In genomic region chr18:59070181-59070912, GRCh38 we compare ENCODE assay signal across 8 cellular contexts.
DNase-seq lines count a peak whose midpoint lies in the region; ATAC-seq and TF ChIP-seq lines count a peak whose summit lies in the region.

No MANE protein-coding gene starts in this region.

- DNase-seq in AML-193 (lab: John Stamatoyannopoulos, UW) (peak; percentile 36 to 42), GM19238 (ENCODE audit: insufficient read length, low spot score) (peak; percentile 57), HK-2 (ENCODE audit: unreplicated experiment) (peak; percentile 75), esophagus muscularis mucosa (ENCODE audit: extremely low spot score) (peak; percentile 94)
- peak; percentile 90 for DNase-seq in activated CD8-positive, alpha-beta memory T cell treated with anti-CD3 and anti-CD28 coated beads, Interleukin-2, amount 50 U/mL, for 48 hours
- peak; percentile 35 to 75 (median 65) for DNase-seq in naive thymus-derived CD4-positive, alpha-beta T cell
- DNase-seq in stimulated activated CD8-positive, alpha-beta memory T cell treated with anti-CD3 and anti-CD28 coated beads, Interleukin-7, amount 100 ng/mL, for 48 hours (ENCODE audit: extremely low read depth in 1 of 2, low read depth in 1 of 2) = peak; percentile 54 to 73

- H2AFZ ChIP-seq in OCI-LY3 (ENCODE audit: low read depth, low read length) = peak overlapping the region; percentile 78

- 51% methylated on average over 11 of the region's 19 CpGs for WGBS in esophagus muscularis mucosa

- H3K9me3 Mint-ChIP-seq in naive thymus-derived CD4-positive, alpha-beta T cell = no peaks in the 10 kb centered on the region

- H3K9ac ChIP-seq in OCI-LY3 (ENCODE audit: low read length) = peak overlapping the region; percentile 25; the same call in 1 of the 2 replicates

- H3K27ac ChIP-seq in OCI-LY3 (ENCODE audit: low read length) (peak overlapping the region; percentile 20; the same call in 1 of the 2 replicates), esophagus muscularis mucosa (replicated peaks in 1 of 4) (no peak overlapping the region)
- no peak overlapping the region for H3K27ac ChIP-seq in naive thymus-derived CD4-positive, alpha-beta T cell (ENCODE audit: low read depth, low read length)

- H3K36me3 Mint-ChIP-seq in naive thymus-derived CD4-positive, alpha-beta T cell = no peaks in the 10 kb centered on the region

- TF ChIP-seq EP300 in esophagus muscularis mucosa (IDR thresholded peaks at IDR 0.05) = no peak

- H3K27me3 ChIP-seq in OCI-LY3 (ENCODE audit: low read depth, low read length) (no peaks in the 10 kb centered on the region), esophagus muscularis mucosa (no peaks in the 10 kb centered on the region)
- H3K27me3 ChIP-seq in naive thymus-derived CD4-positive, alpha-beta T cell (ENCODE audit: control insufficient read depth in 2 of 2, insufficient read depth in 2 of 2, low read length in 2 of 2) = no peaks in the 10 kb centered on the region

- H3K27ac Mint-ChIP-seq in naive thymus-derived CD4-positive, alpha-beta T cell = no peak overlapping the region

- no peaks in the 10 kb centered on the region for H3K4me1 Mint-ChIP-seq in naive thymus-derived CD4-positive, alpha-beta T cell

- POLR2A ChIA-PET in naive thymus-derived CD4-positive, alpha-beta T cell (lab: Charles Lee) = interaction anchor here (1.0 kb wide), 1 partner anchor 302 kb away, joined by 4 read pairs; no protein-coding TSS in a partner anchor

- H3K4me1 ChIP-seq in OCI-LY3 (ENCODE audit: low read length) (peaks cover 51% of the 10 kb centered on the region), esophagus muscularis mucosa (peaks cover 0 to 5% (median 2%) of the 10 kb centered on the region in 4 donors)
- H3K4me1 ChIP-seq in naive thymus-derived CD4-positive, alpha-beta T cell (ENCODE audit: control insufficient read depth in 2 of 2, insufficient read depth in 2 of 2, low read length in 2 of 2) = no peaks in the 10 kb centered on the region

- H3K36me3 ChIP-seq in OCI-LY3 (replicated peaks; ENCODE audit: low read depth, low read length) = peaks cover 12% of the 10 kb centered on the region
- H3K36me3 ChIP-seq in esophagus muscularis mucosa = no peaks in the 10 kb centered on the region
- H3K36me3 ChIP-seq in naive thymus-derived CD4-positive, alpha-beta T cell (ENCODE audit: control insufficient read depth in 2 of 3, insufficient read depth in 3 of 3, low read length in 3 of 3) = no peaks in the 10 kb centered on the region

- H3K9me3 ChIP-seq in OCI-LY3 (ENCODE audit: insufficient read depth, low read length) (peaks cover 12% of the 10 kb centered on the region), esophagus muscularis mucosa (no peaks in the 10 kb centered on the region)
- no peaks in the 10 kb centered on the region for H3K9me3 ChIP-seq in naive thymus-derived CD4-positive, alpha-beta T cell (ENCODE audit: control insufficient read depth in 2 of 3, low read length in 3 of 3)

- TF ChIP-seq CTCF in OCI-LY3 (IDR thresholded peaks at IDR 0.05; ENCODE audit: low read depth, low read length) = peak; percentile 100
- TF ChIP-seq CTCF in esophagus muscularis mucosa (IDR thresholded peaks at IDR 0.05) = peak; percentile 77 to 85 (median 85)

- intact Hi-C loops in esophagus muscularis mucosa (cut with DNase I) = no loop called here
- intact Hi-C loops in naive thymus-derived CD4-positive, alpha-beta T cell (cut with micrococcal nuclease) = loop anchor here (1.0 to 10.0 kb wide), 4 partner anchors 289 to 546 kb away; no protein-coding TSS in a partner anchor

- H3K4me2 ChIP-seq in OCI-LY3 (ENCODE audit: low read length) = peak overlapping the region; percentile 62

- CTCF ChIA-PET in naive thymus-derived CD4-positive, alpha-beta T cell (lab: Charles Lee) = interaction anchor here (0.6 to 4.2 kb wide), 15 partner anchors 9 to 538 kb away, joined by 3 to 43 read pairs (median 3); no protein-coding TSS in a partner anchor

- ATAC-seq in naive thymus-derived CD4-positive, alpha-beta T cell = peak; percentile 85

- no peaks in the 10 kb centered on the region for H4K20me1 ChIP-seq in OCI-LY3 (ENCODE audit: insufficient read depth, low read length)

- no peak for TF ChIP-seq POLR2A in esophagus muscularis mucosa (IDR thresholded peaks at IDR 0.05; ENCODE audit: low read depth)

- H3K79me2 ChIP-seq in OCI-LY3 (ENCODE audit: low read length) = no peaks in the 10 kb centered on the region; the same call in 1 of the 2 replicates

- H3K4me3 ChIP-seq in OCI-LY3 (ENCODE audit: low read length) (peak overlapping the region; percentile 24), esophagus muscularis mucosa (no peak overlapping the region)
- no peak overlapping the region for H3K4me3 ChIP-seq in naive thymus-derived CD4-positive, alpha-beta T cell (ENCODE audit: low read length)

- no peak overlapping the region for H3K4me3 Mint-ChIP-seq in naive thymus-derived CD4-positive, alpha-beta T cell

- H3K27me3 Mint-ChIP-seq in naive thymus-derived CD4-positive, alpha-beta T cell = peaks cover 0 to 8% (median 5%) of the 10 kb centered on the region in 5 donors

Comparison
In these comparisons a context has a peak if more than half of its experiments do, and no peak if none do; other contexts are left out.
1. DNase-seq: peak in every context shown above with its lines; median percentile 94 in esophagus muscularis mucosa; 90 in activated CD8-positive, alpha-beta memory T cell treated with anti-CD3 and anti-CD28 coated beads, Interleukin-2, amount 50 U/mL, for 48 hours; 75 in HK-2; 65 in naive thymus-derived CD4-positive, alpha-beta T cell; 64 in stimulated activated CD8-positive, alpha-beta memory T cell treated with anti-CD3 and anti-CD28 coated beads, Interleukin-7, amount 100 ng/mL, for 48 hours; 57 in GM19238; 39 in AML-193.